In genomic region chr6:155253337-155253736, GRCh38 we compare ENCODE assay signal across 17 cellular contexts. TPM values are rescaled to one million over a fixed set of nuclear protein-coding genes. Genes with fewer than 3 reads are reported as not detected.
DNase-seq lines count a peak whose midpoint lies in the region; ATAC-seq, FAIRE-seq and TF ChIP-seq lines count a peak whose summit lies in the region.
"Had no signal": no experiment of that assay in that cellular context is flagged by ENCODE, and none has a peak within 500 bp of the region (broad histone marks: within the 10 kb centered on the region; RNA-seq: fewer than 3 reads in every experiment).

No MANE protein-coding gene starts in this region.

- H3K9me3 ChIP-seq in IMR-90 (ENCODE audit: control insufficient read depth, insufficient read depth, low read length) (no peaks in the 10 kb centered on the region), H1 (ENCODE audit: insufficient read depth in 2 of 2, low read depth in 1 of 2, low read length in 1 of 2) (no peaks in the 10 kb centered on the region)
- H3K9me3 ChIP-seq: BLaER1 treated with 17β-estradiol and CSF1 and Interleukin-3, amounts not matched to agents 10 nM and 100 nM had no signal

- H3K18ac ChIP-seq in IMR-90 (ENCODE audit: low read depth, low read length), result no peak overlapping the region
- H3K18ac ChIP-seq in H1 (ENCODE audit: extremely low read depth, low read length), result no peak overlapping the region; the same call in 1 of the 2 replicates

- no peak overlapping the region for H3K9ac ChIP-seq in IMR-90 (ENCODE audit: low read depth, low read length)
- no peak overlapping the region; a peak in 1 of 7 replicates for H3K9ac ChIP-seq in H1 (replicated peaks in 1 of 4; ENCODE audit: extremely low read depth in 1 of 4, low read depth in 3 of 4, low read length in 3 of 4)
- H3K9ac ChIP-seq: BLaER1 treated with 17β-estradiol and CSF1 and Interleukin-3, amounts not matched to agents 10 nM and 100 nM had no signal

- no peak overlapping the region for H2BK5ac ChIP-seq in IMR-90 (ENCODE audit: low read depth, low read length, poor library complexity, severe bottlenecking)
- H2BK5ac ChIP-seq in H1 (ENCODE audit: low read depth, low read length), result no peak overlapping the region

- no peaks in the 10 kb centered on the region for H3K23me2 ChIP-seq in H1 (ENCODE audit: low read depth, low read length)

- H2BK12ac ChIP-seq in H1 (ENCODE audit: low read depth, low read length), result no peak overlapping the region

- peaks cover 2% of the 10 kb centered on the region for H3K27me3 Mint-ChIP-seq in nephron progenitor cell (ENCODE audit: low read depth, poor library complexity)
- H3K27me3 Mint-ChIP-seq: T-cell had no signal

- H3K4me3 ChIP-seq in IMR-90 (ENCODE audit: insufficient read depth, low read depth, low read length) (no peak overlapping the region), H1 (ENCODE audit: extremely low read depth in 1 of 4, insufficient read depth in 2 of 4, low read depth in 3 of 4, low read length in 4 of 4) (no peak overlapping the region)
- H3K4me3 ChIP-seq: BLaER1 treated with 17β-estradiol and CSF1 and Interleukin-3, amounts not matched to agents 10 nM and 100 nM had no signal

- peaks cover 45% of the 10 kb centered on the region for H3K36me3 Mint-ChIP-seq in nephron progenitor cell (ENCODE audit: low read depth)

- H4K91ac ChIP-seq in IMR-90 (ENCODE audit: insufficient read depth, low read depth, low read length) (no peak overlapping the region), H1 (replicated peaks; ENCODE audit: insufficient read length, low read length) (no peak overlapping the region)

- no peaks in the 10 kb centered on the region for H3K79me2 ChIP-seq in H1 (ENCODE audit: control insufficient read depth in 1 of 2, insufficient read depth in 2 of 2, low read length in 2 of 2)

- no peak for FAIRE-seq in H1 (lab: Jason Lieb, UNC)
- FAIRE-seq: keratinocyte had no signal

- no CpG with 5 or more reads among the region's 1 CpG for WGBS in IMR-90 (ENCODE audit: extremely low coverage in 2 of 2, insufficient read length in 1 of 2), 2 experiments
- 55% methylated on average over 1 of the region's 1 CpG; no CpG with 5 or more reads in 1 of the 2 experiments for WGBS in H1 (ENCODE audit: extremely low coverage in 1 of 2, insufficient coverage in 1 of 2, insufficient read length in 1 of 2, insufficient replicate concordance in 2 of 2, low coverage in 1 of 2, low lambda C conversion rate in 2 of 2, missing lambda C conversion rate in 1 of 2), 2 experiments

- H2AFZ ChIP-seq in IMR-90 (replicated peaks; ENCODE audit: low read length, poor library complexity), result no peak overlapping the region
- no peak overlapping the region for H2AFZ ChIP-seq in H1 (ENCODE audit: low read length)

- peak overlapping the region; percentile 72; the same call in 1 of the 2 replicates for H4K5ac ChIP-seq in IMR-90 (ENCODE audit: low read depth, low read length)
- no peak overlapping the region for H4K5ac ChIP-seq in H1 (ENCODE audit: insufficient read length, low read depth, low read length)

- DNase-seq in DMS53 (lab: John Stamatoyannopoulos, UW) (peak; percentile 60), IMR-90 (no peak), H1 (ENCODE audit: low read depth in 1 of 2, low spot score in 2 of 2) (peak in 1 of 2 experiments; percentile 33), nephron progenitor cell (no peak), D341Med (ENCODE audit: low spot score) (no peak), NCI-H1417 (lab: John Stamatoyannopoulos, UW) (no peak), T-helper 1 cell (no peak)
- DNase-seq: activated T-cell treated with anti-CD3 and anti-CD28 coated beads, Interleukin-2, amount 50 U/mL, for 4 hours; effector memory CD4-positive, alpha-beta T cell; foreskin keratinocyte; NCI-H510A treated with DMSO at 0.1 percent for 48 hours; stimulated activated CD4-positive, alpha-beta T cell treated with anti-CD3 and anti-CD28 coated beads, Interleukin-4, amount 100 ng/mL, for 1 hour; T-cell had no signal

- dilution Hi-C loops in IMR-90 (cut with HindIII; ENCODE audit: low sequenced_read_pairs, unreplicated experiment), result no loop called here

- H3K27ac Mint-ChIP-seq in nephron progenitor cell, result peak overlapping the region; percentile 97

- intact Hi-C loops in IMR-90 (cut with micrococcal nuclease), result no loop called here

- H3K27me3 ChIP-seq in IMR-90 (ENCODE audit: control insufficient read depth, insufficient read depth, low read length) (no peaks in the 10 kb centered on the region), H1 (replicated peaks in 1 of 4; ENCODE audit: control insufficient read depth in 3 of 4, extremely low read depth in 1 of 4, insufficient read depth in 3 of 4, low read length in 3 of 4) (no peaks in the 10 kb centered on the region)
- H3K27me3 ChIP-seq: BLaER1 treated with 17β-estradiol and CSF1 and Interleukin-3, amounts not matched to agents 10 nM and 100 nM; foreskin keratinocyte had no signal

- in situ Hi-C loops in IMR-90 (cut with MboI; ENCODE audit: low sequenced_read_pairs), result loop anchor here (5.0 kb wide), 1 partner anchor 321 kb away; no protein-coding TSS in a partner anchor

- H4K8ac ChIP-seq in IMR-90 (ENCODE audit: low read depth in 2 of 2, low read length in 2 of 2) (no peak overlapping the region), H1 (ENCODE audit: extremely low read depth, insufficient read depth, low read length) (no peak overlapping the region)

- TF ChIP-seq EP300 in H1 (IDR thresholded peaks at IDR 0.05; ENCODE audit: borderline replicate concordance in 1 of 2, low read depth in 2 of 2, low read length in 2 of 2), result no peak

- no peaks in the 10 kb centered on the region for H4K20me1 ChIP-seq in IMR-90 (ENCODE audit: insufficient read depth, low read length)
- H4K20me1 ChIP-seq in H1 (replicated peaks in 1 of 2; ENCODE audit: control insufficient read depth in 1 of 2, insufficient read depth in 2 of 2, low read length in 2 of 2), result no peaks in the 10 kb centered on the region
- H4K20me1 ChIP-seq: BLaER1 treated with 17β-estradiol and CSF1 and Interleukin-3, amounts not matched to agents 10 nM and 100 nM had no signal

- POLR2A ChIA-PET in IMR-90 (lab: Charles Lee; ENCODE audit: unreplicated experiment), result no interaction called here
- POLR2A ChIA-PET in H1 (lab: Charles Lee; ENCODE audit: partially characterized antibody), result interaction anchor here (1.9 kb wide), 1 partner anchor 19 kb away, joined by 3 read pairs; no protein-coding TSS in a partner anchor

- no peak overlapping the region for H3K56ac ChIP-seq in IMR-90 (ENCODE audit: extremely low read depth, insufficient read depth, low read length)
- no peak overlapping the region for H3K56ac ChIP-seq in H1 (replicated peaks; ENCODE audit: insufficient read length, low read depth, low read length)

- no peak for TF ChIP-seq POLR2A in IMR-90 (IDR thresholded peaks at IDR 0.05; ENCODE audit: low read depth, low read length)
- no peak for TF ChIP-seq POLR2A in H1 (IDR thresholded peaks at IDR 0.05; ENCODE audit: control extremely low read depth in 1 of 2, low read depth in 2 of 2, low read length in 2 of 2)

- H3K4me2 ChIP-seq in IMR-90 (ENCODE audit: low read depth, low read length) (0 out of 2 replicates have a peak overlapping the region, but pooled peaks have one; percentile 57), H1 (ENCODE audit: insufficient read depth in 1 of 2, low read depth in 2 of 2, low read length in 2 of 2) (no peak overlapping the region)
- H3K4me2 ChIP-seq: BLaER1 treated with 17β-estradiol and CSF1 and Interleukin-3, amounts not matched to agents 10 nM and 100 nM had no signal

- no peak for ATAC-seq in IMR-90 (ENCODE audit: low read depth)
- no peak for ATAC-seq in GM18868 (IDR thresholded peaks at IDR 0.05; ENCODE audit: unreplicated experiment)
- ATAC-seq: activated CD4-positive, CD25-positive, alpha-beta regulatory T cell treated with anti-CD3 and anti-CD28 coated beads, Interleukin-2, amount 50 U/mL, for 24 hours; foreskin keratinocyte; T-cell had no signal

- H3K36me3 ChIP-seq in IMR-90 (ENCODE audit: control insufficient read depth, insufficient read depth, low read length) (peaks cover 20% of the 10 kb centered on the region), H1 (ENCODE audit: control insufficient read depth in 2 of 4, insufficient read depth in 4 of 4, low read length in 3 of 4) (peaks cover 8 to 87% (median 36%) of the 10 kb centered on the region in 4 experiments)

- H3K23ac ChIP-seq in IMR-90 (ENCODE audit: low read depth, low read length) (no peak overlapping the region), H1 (ENCODE audit: insufficient read length) (no peak overlapping the region)

- H3K14ac ChIP-seq in IMR-90 (replicated peaks; ENCODE audit: low read depth, low read length) (no peak overlapping the region), H1 (ENCODE audit: insufficient read length) (no peak overlapping the region)

- H3K79me1 ChIP-seq in IMR-90 (ENCODE audit: low read depth in 1 of 2, low read length in 2 of 2) (0 out of 4 replicates have a peak, but pooled peaks cover 4 to 6% of the 10 kb centered on the region in 2 experiments), H1 (ENCODE audit: low read depth, low read length) (no peaks in the 10 kb centered on the region; the same call in 1 of the 2 replicates)

- H3K4me3 Mint-ChIP-seq in nephron progenitor cell, result no peak overlapping the region
- H3K4me3 Mint-ChIP-seq: activated T-cell treated with anti-CD3 and anti-CD28 coated beads, Interleukin-2, amount 50 U/mL, for 4 hours; T-cell had no signal

- CTCF ChIA-PET in IMR-90 (lab: Yijun Ruan, JAX), result no interaction called here
- CTCF ChIA-PET in H1 (lab: Charles Lee; ENCODE audit: partially characterized antibody), result interaction anchor here (1.9 to 8.5 kb wide), 3 partner anchors 8 to 325 kb away, joined by 4 to 98 read pairs (median 12); no protein-coding TSS in a partner anchor

- H3K4ac ChIP-seq in IMR-90 (ENCODE audit: low read depth, low read length) (no peak overlapping the region), H1 (replicated peaks; ENCODE audit: insufficient read length, low read depth, low read length) (no peak overlapping the region)

- TF ChIP-seq CTCF in IMR-90 (conservative IDR thresholded peaks at IDR 0.05; ENCODE audit: low read depth, low read length), result no peak
- no peak for TF ChIP-seq CTCF in H1 (IDR thresholded peaks at IDR 0.05; ENCODE audit: control extremely low read depth in 1 of 3, insufficient read depth in 1 of 3, low read depth in 1 of 3, low read length in 3 of 3)
- TF ChIP-seq CTCF in nephron progenitor cell (IDR thresholded peaks at IDR 0.05), result no peak

- TF ChIP-seq RAD21 in IMR-90 (IDR thresholded peaks at IDR 0.05; ENCODE audit: low read length) (no peak), H1 (IDR thresholded peaks at IDR 0.05 in 1 of 2, conservative IDR thresholded peaks at IDR 0.05 in 1 of 2; ENCODE audit: low read depth in 2 of 2, low read length in 2 of 2) (no peak)

- H2AK5ac ChIP-seq in IMR-90 (ENCODE audit: low read depth, low read length), result no peak overlapping the region
- H2AK5ac ChIP-seq in H1 (ENCODE audit: low read depth, low read length), result no peak overlapping the region

- no peak overlapping the region for H2BK20ac ChIP-seq in IMR-90 (ENCODE audit: low read depth, low read length)
- H2BK20ac ChIP-seq in H1 (ENCODE audit: low read length), result no peak overlapping the region

- H2BK120ac ChIP-seq in IMR-90 (ENCODE audit: low read depth, low read length) (no peak overlapping the region), H1 (replicated peaks; ENCODE audit: low read depth, low read length) (no peak overlapping the region)

- H3K9me3 Mint-ChIP-seq in nephron progenitor cell, result no peaks in the 10 kb centered on the region
- H3K9me3 Mint-ChIP-seq: activated T-cell treated with anti-CD3 and anti-CD28 coated beads, Interleukin-2, amount 50 U/mL, for 4 hours; T-cell had no signal

- H3K27ac ChIP-seq in IMR-90 (ENCODE audit: insufficient read depth, low read length), result no peak overlapping the region
- no peak overlapping the region for H3K27ac ChIP-seq in H1 (ENCODE audit: low read depth, low read length)
- H3K27ac ChIP-seq: BLaER1 treated with 17β-estradiol and CSF1 and Interleukin-3, amounts not matched to agents 10 nM and 100 nM; foreskin keratinocyte had no signal

- peaks cover 9% of the 10 kb centered on the region for H3K4me1 Mint-ChIP-seq in nephron progenitor cell
- H3K4me1 Mint-ChIP-seq: T-cell had no signal

- H2BK15ac ChIP-seq in IMR-90 (ENCODE audit: low read depth, low read length) (no peak overlapping the region), H1 (ENCODE audit: low read length) (no peak overlapping the region)

- H3K4me1 ChIP-seq in IMR-90 (ENCODE audit: control insufficient read depth, insufficient read depth, low read length) (peaks cover 10% of the 10 kb centered on the region), H1 (replicated peaks in 1 of 4; ENCODE audit: control insufficient read depth in 3 of 4, insufficient read depth in 4 of 4, low read length in 3 of 4) (peaks cover 0 to 3% (median 3%) of the 10 kb centered on the region in 4 experiments; a peak in 2 of 7 replicates)
- H3K4me1 ChIP-seq: BLaER1 treated with 17β-estradiol and CSF1 and Interleukin-3, amounts not matched to agents 10 nM and 100 nM; foreskin keratinocyte had no signal

- H2AK9ac ChIP-seq in IMR-90 (replicated peaks; ENCODE audit: low read depth, low read length, poor library complexity), result no peak overlapping the region

- peaks cover 6% of the 10 kb centered on the region; the same call in 1 of the 2 replicates for H3K9me1 ChIP-seq in IMR-90 (ENCODE audit: insufficient read depth, low read length)

- no TSS peak for BruUV-seq in IMR-90 (replicated peaks; lab: Mats Ljungman, UMichigan)

RNA-seq across cellular contexts. Expression of gene CLDN20, which starts 10.5 kb away (rescaled TPM):
- total RNA-seq in IMR-90 (2012; rRNA removed), result not detected in 2 replicates
- polyA plus RNA-seq in IMR-90 (2012; rRNA removed), result not detected in 2 replicates
- 0.03 TPM in 1 of 2 replicates, not detected in the other for polyA plus RNA-seq in IMR-90 (2012; cell fraction: cytosol; rRNA removed)
- polyA plus RNA-seq in IMR-90 (2012; cell fraction: nucleus; rRNA removed; ENCODE audit: low replicate concordance), result 0.10 TPM in 1 of 2 replicates, not detected in the other
- total RNA-seq in H1 (2021; fragmentation: NEBNext Ultra II Directional; extraction: Animal tissue kit (Norgen Biotek cat#: 25700)), result not detected in 2 replicates
- not detected in 2 replicates for polyA plus RNA-seq in H1 (2011; rRNA removed)
- polyA plus RNA-seq in H1 (2011; cell fraction: cytosol; rRNA removed), result not detected
- polyA plus RNA-seq in H1 (2011; cell fraction: nucleus; rRNA removed), result not detected
- polyA plus RNA-seq in H1 (2012, experiment 1 of 2), result 0.46 to 1.2 TPM (median 0.71 TPM) in 4 replicates
- polyA plus RNA-seq in H1 (2012, experiment 2 of 2), result not detected
- polyA plus RNA-seq in H1 (2013, experiment 1 of 2), result not detected
- polyA plus RNA-seq in H1 (2013, experiment 2 of 2), result not detected
- 0.24 TPM in 1 of 2 replicates, not detected in the other for polyA minus RNA-seq in H1 (2011; rRNA and poly(A)+ RNA removed)
- polyA minus RNA-seq in H1 (2011; cell fraction: cytosol; rRNA and poly(A)+ RNA removed), result not detected
- polyA minus RNA-seq in H1 (2011; cell fraction: nucleus; rRNA and poly(A)+ RNA removed), result 0.70 TPM
- total RNA-seq: activated T-cell treated with anti-CD3 and anti-CD28 coated beads, Interleukin-2, amount 50 U/mL, for 4 hours; foreskin keratinocyte; T-cell had no signal
- polyA plus RNA-seq: foreskin keratinocyte had no signal
